Comparison of ENCODE assay signal across 1 cellular context in genomic region chr20:35630636-35631035, GRCh38.
TF ChIP-seq lines count a peak whose summit lies in the region.

No MANE protein-coding gene starts in this region.

TF ChIP-seq in HepG2, 621 proteins besides CTCF, POLR2A, EP300 and RAD21:
- 0 out of 2 replicates have a peak, but pooled peaks have one; percentile 0 for TF ChIP-seq SALL1 (CRISPR knock-in tag; IDR thresholded peaks at IDR 0.05)
- no peak for TF ChIP-seq ZNF296 (CRISPR knock-in tag; conservative IDR thresholded peaks at IDR 0.05)
- TF ChIP-seq MAZ (IDR thresholded peaks at IDR 0.05; ENCODE audit: borderline replicate concordance, low read depth, low read length): no peak
- no peak for TF ChIP-seq MAZ (CRISPR knock-in tag; IDR thresholded peaks at IDR 0.05; ENCODE audit: low read depth)
- TF ChIP-seq ETV6 (CRISPR knock-in tag; conservative IDR thresholded peaks at IDR 0.05): no peak
- peak; percentile 53 for TF ChIP-seq RBM22 (optimal IDR thresholded peaks at IDR 0.05; ENCODE audit: low read length)
- no peak for TF ChIP-seq ZNF720 (CRISPR knock-in tag; IDR thresholded peaks at IDR 0.05)
- TF ChIP-seq ZFP37 (CRISPR knock-in tag; IDR thresholded peaks at IDR 0.05; ENCODE audit: borderline replicate concordance): no peak
